18 cellular contexts compared by ENCODE assay signal in genomic region chr2:167651406-167652151, GRCh38.
"Had no signal": no experiment of that assay in that cellular context is flagged by ENCODE, and none has a peak within 500 bp of the region (broad histone marks: within the 10 kb centered on the region; RNA-seq: fewer than 3 reads in every experiment).

No MANE protein-coding gene starts in this region.

- H3K36me3 Mint-ChIP-seq: mesothelial cell of epicardium; stimulated activated naive B cell treated with anti-CD40 and anti-IgM and Interleukin-4, amounts not matched to agents 10 μg/mL and 1 μg/mL and 100 μg/mL, for 72 hours had no signal

- H3K4me1 Mint-ChIP-seq: activated CD4-positive, alpha-beta T cell treated with anti-CD3 and anti-CD28 coated beads for 36 hours; activated naive CD8-positive, alpha-beta T cell treated with anti-CD3 and anti-CD28 coated beads, Interleukin-2, amount 50 U/mL, for 24 hours; activated T-helper 17 cell treated with anti-CD3 and anti-CD28 coated beads, Interleukin-2, amount 50 U/mL, for 72 hours; stimulated activated naive B cell treated with anti-CD40 and anti-IgM and Interleukin-4, amounts not matched to agents 10 μg/mL and 1 μg/mL and 100 μg/mL, for 72 hours had no signal

- H3K27me3 ChIP-seq: ascending aorta, cardiac muscle cell, dorsolateral prefrontal cortex, neutrophil, thyroid gland had no signal

- H3K27ac ChIP-seq: ascending aorta, cardiac muscle cell, dorsolateral prefrontal cortex, neutrophil, skin epidermis, thyroid gland, VCaP had no signal

- H3K9me3 Mint-ChIP-seq: activated naive CD8-positive, alpha-beta T cell treated with anti-CD3 and anti-CD28 coated beads, Interleukin-2, amount 50 U/mL, for 24 hours; activated T-helper 17 cell treated with anti-CD3 and anti-CD28 coated beads, Interleukin-2, amount 50 U/mL, for 72 hours had no signal

- H3K27ac Mint-ChIP-seq: activated CD4-positive, alpha-beta T cell treated with anti-CD3 and anti-CD28 coated beads for 36 hours; activated naive CD4-positive, alpha-beta T cell treated with anti-CD3 and anti-CD28 coated beads for 36 hours; activated naive CD8-positive, alpha-beta T cell treated with anti-CD3 and anti-CD28 coated beads, Interleukin-2, amount 50 U/mL, for 24 hours; activated T-helper 17 cell treated with anti-CD3 and anti-CD28 coated beads, Interleukin-2, amount 50 U/mL, for 72 hours; mesothelial cell of epicardium; stimulated activated naive B cell treated with anti-CD40 and anti-IgM and Interleukin-4, amounts not matched to agents 10 μg/mL and 1 μg/mL and 100 μg/mL, for 72 hours had no signal

- ATAC-seq: activated CD4-positive, alpha-beta T cell treated with anti-CD3 and anti-CD28 coated beads for 36 hours; activated naive CD8-positive, alpha-beta T cell treated with anti-CD3 and anti-CD28 coated beads, Interleukin-2, amount 50 U/mL, for 24 hours; activated T-helper 17 cell treated with anti-CD3 and anti-CD28 coated beads, Interleukin-2, amount 50 U/mL, for 72 hours; stimulated activated naive B cell treated with anti-CD40 and anti-IgM and Interleukin-4, amounts not matched to agents 10 μg/mL and 1 μg/mL and 100 μg/mL, for 72 hours had no signal

- H3K36me3 ChIP-seq: ascending aorta, cardiac muscle cell, neutrophil, thyroid gland had no signal

- H3K4me3 ChIP-seq: ascending aorta, cardiac muscle cell, dorsolateral prefrontal cortex, skin epidermis, thyroid gland had no signal

- H3K4me1 ChIP-seq: ascending aorta, thyroid gland had no signal

- H3K9me3 ChIP-seq: ascending aorta, neutrophil, thyroid gland had no signal

- H3K27me3 Mint-ChIP-seq: activated naive CD8-positive, alpha-beta T cell treated with anti-CD3 and anti-CD28 coated beads, Interleukin-2, amount 50 U/mL, for 24 hours; activated T-helper 17 cell treated with anti-CD3 and anti-CD28 coated beads, Interleukin-2, amount 50 U/mL, for 72 hours; stimulated activated naive B cell treated with anti-CD40 and anti-IgM and Interleukin-4, amounts not matched to agents 10 μg/mL and 1 μg/mL and 100 μg/mL, for 72 hours had no signal

- DNase-seq: activated CD4-positive, alpha-beta T cell treated with anti-CD3 and anti-CD28 coated beads for 36 hours; activated naive CD4-positive, alpha-beta T cell treated with anti-CD3 and anti-CD28 coated beads for 36 hours; activated naive CD8-positive, alpha-beta T cell treated with anti-CD3 and anti-CD28 coated beads, Interleukin-2, amount 50 U/mL, for 24 hours; dorsolateral prefrontal cortex; foreskin fibroblast; glutamatergic neuron; hypothalamus; stimulated activated CD4-positive, alpha-beta T cell treated with anti-CD3 and anti-CD28 coated beads, Interleukin-15, amount 100 ng/mL, for 24 hours; stimulated activated CD4-positive, alpha-beta T cell treated with anti-CD3 and anti-CD28 coated beads, Interleukin-4, amount 100 ng/mL, for 1 hour; stimulated activated naive B cell treated with anti-CD40 and anti-IgM and Interleukin-4, amounts not matched to agents 10 μg/mL and 1 μg/mL and 100 μg/mL, for 72 hours; thyroid gland had no signal

- H3K4me3 Mint-ChIP-seq: activated CD4-positive, alpha-beta T cell treated with anti-CD3 and anti-CD28 coated beads for 36 hours; activated naive CD4-positive, alpha-beta T cell treated with anti-CD3 and anti-CD28 coated beads for 36 hours; activated naive CD8-positive, alpha-beta T cell treated with anti-CD3 and anti-CD28 coated beads, Interleukin-2, amount 50 U/mL, for 24 hours; activated T-helper 17 cell treated with anti-CD3 and anti-CD28 coated beads, Interleukin-2, amount 50 U/mL, for 72 hours; mesothelial cell of epicardium; stimulated activated naive B cell treated with anti-CD40 and anti-IgM and Interleukin-4, amounts not matched to agents 10 μg/mL and 1 μg/mL and 100 μg/mL, for 72 hours had no signal
